Comparison of ENCODE assay signal across 8 cellular contexts in genomic region chr17:35119370-35120185, GRCh38. TPM values are rescaled to one million over a fixed set of nuclear protein-coding genes. Genes with fewer than 3 reads are reported as not detected.
DNase-seq lines count a peak whose midpoint lies in the region; ATAC-seq and TF ChIP-seq lines count a peak whose summit lies in the region.

RAD51D (minus strand) TSS chr17:35119860; CDS start chr17:35119613, 247 bp downstream.

- WGBS in adrenal gland, 4 donors, result 0 to 1% (median 1%) methylated on average over 6 to 72 of the region's 72 CpGs

- DNase-seq in NCI-H1417 treated with DMSO at 0.1 percent for 48 hours (lab: John Stamatoyannopoulos, UW) (peak; percentile 45), T-helper 1 cell (peak; percentile 62 to 80 (median 69)), adrenal gland (peak; percentile 58 to 80 (median 70)), left cardiac atrium (peak; percentile 73), posterior vena cava (ENCODE audit: low spot score) (peak; percentile 91), upper lobe of right lung (peak; percentile 89)

- TF ChIP-seq POLR2A in GM10847 (IDR thresholded peaks at IDR 0.05; ENCODE audit: extremely low read depth, insufficient read length) (peak; percentile 49), adrenal gland (IDR thresholded peaks at IDR 0.05) (peak; percentile 19 to 25)

- peak within 1 kb of the TSS; percentile 12 to 83 (median 78) for H3K4me3 ChIP-seq in adrenal gland
- peak within 1 kb of the TSS; percentile 91 for H3K4me3 ChIP-seq in upper lobe of right lung

- no peaks in the 10 kb centered on the region for H3K27me3 ChIP-seq in adrenal gland
- no peaks in the 10 kb centered on the region for H3K27me3 ChIP-seq in upper lobe of right lung

- ATAC-seq in HG02678 (IDR thresholded peaks at IDR 0.05; ENCODE audit: unreplicated experiment) (peak; percentile 82), left cardiac atrium (peak; percentile 97), upper lobe of right lung (peak; percentile 98)

- peaks cover 7 to 12% of the 10 kb centered on the region in 2 donors for H3K4me1 ChIP-seq in adrenal gland (replicated peaks in 1 of 2)
- peaks cover 16% of the 10 kb centered on the region for H3K4me1 ChIP-seq in upper lobe of right lung

- no peaks in the 10 kb centered on the region for H3K36me3 ChIP-seq in adrenal gland (replicated peaks in 1 of 2)
- no peaks in the 10 kb centered on the region for H3K36me3 ChIP-seq in upper lobe of right lung

- H3K9me3 ChIP-seq in adrenal gland (replicated peaks in 1 of 3) (no peaks in the 10 kb centered on the region), upper lobe of right lung (no peaks in the 10 kb centered on the region)

- H3K27ac ChIP-seq in adrenal gland, result peak within 1 kb of the TSS in 3 of 5 donors; percentile 38 to 67 (median 43)
- H3K27ac ChIP-seq in upper lobe of right lung, result peak within 1 kb of the TSS; percentile 83

- peak; percentile 48 to 98 (median 82) for TF ChIP-seq CTCF in adrenal gland (IDR thresholded peaks at IDR 0.05)
- TF ChIP-seq CTCF in upper lobe of right lung (IDR thresholded peaks at IDR 0.05), result peak; percentile 87

- intact Hi-C loops in adrenal gland (cut with DNase I) (loop anchor here (5.0 to 10.0 kb wide), 4 partner anchors 122 to 702 kb away; no protein-coding TSS in a partner anchor), left cardiac atrium (cut with DNase I) (loop anchor here (2.0 to 10.0 kb wide), 3 partner anchors 575 to 699 kb away; no protein-coding TSS in a partner anchor), posterior vena cava (cut with DNase I) (loop anchor here in 1 of 2 donors (10.0 kb wide), 3 partner anchors 125 to 695 kb away; no protein-coding TSS in a partner anchor), upper lobe of right lung (cut with DNase I) (no loop called here)

RNA-seq across cellular contexts. Expression of gene RAD51D, which starts in this region (rescaled TPM):
- total RNA-seq in adrenal gland, result 10 to 100 TPM in 4 of 8 donors, 1 to 10 TPM in 4; 3.3 to 14.3 (median 9.4) TPM
- 1 to 10 TPM; 3.5 to 5.3 (median 3.7) TPM for polyA plus RNA-seq in adrenal gland
- 1 to 10 TPM; 4.7 to 9.2 TPM for total RNA-seq in left cardiac atrium
- total RNA-seq in posterior vena cava, result 10 to 100 TPM; 10.5 to 10.8 TPM
- total RNA-seq in upper lobe of right lung, result 19.1 TPM

Comparison
In these comparisons a context has a peak if more than half of its experiments do, and no peak if none do; other contexts are left out.
1. Peak in every context shown above with its lines: DNase-seq, ATAC-seq, H3K4me3 ChIP-seq and H3K27ac ChIP-seq.